In genomic region chr5:1540166-1540565, GRCh38 we compare ENCODE assay signal across 1 cellular context.
TF ChIP-seq lines count a peak whose summit lies in the region.

No MANE protein-coding gene starts in this region.

TF ChIP-seq in H1, 55 proteins besides CTCF, POLR2A, EP300 and RAD21:
- no peak for TF ChIP-seq JUND (IDR thresholded peaks at IDR 0.05; ENCODE audit: low read length)
- no peak for TF ChIP-seq SIN3A (conservative IDR thresholded peaks at IDR 0.05 in 1 of 2, IDR thresholded peaks at IDR 0.05 in 1 of 2; ENCODE audit: low read depth in 1 of 2, low read length in 2 of 2)
- TF ChIP-seq CEBPB (IDR thresholded peaks at IDR 0.05; ENCODE audit: low read depth, low read length), result no peak
- no peak for TF ChIP-seq SRF (IDR thresholded peaks at IDR 0.05; ENCODE audit: low read depth, low read length)
- no peak for TF ChIP-seq NANOG (IDR thresholded peaks at IDR 0.05; ENCODE audit: insufficient read depth, low read depth, low read length, poor library complexity, severe bottlenecking)
- no peak for TF ChIP-seq EZH2 (IDR thresholded peaks at IDR 0.05; ENCODE audit: low read depth, low read length, severe bottlenecking)
- TF ChIP-seq GTF2F1 (IDR thresholded peaks at IDR 0.05; ENCODE audit: borderline replicate concordance, low read depth, low read length), result no peak
- no peak for TF ChIP-seq BRCA1 (IDR thresholded peaks at IDR 0.05; ENCODE audit: low read depth, low read length)
- no peak for TF ChIP-seq RBBP5 (IDR thresholded peaks at IDR 0.05; ENCODE audit: borderline replicate concordance, low read depth, low read length)
- TF ChIP-seq CHD1 (IDR thresholded peaks at IDR 0.05; ENCODE audit: low read depth, low read length), result no peak
- TF ChIP-seq USF2 (IDR thresholded peaks at IDR 0.05; ENCODE audit: low read length), result no peak
- TF ChIP-seq TAF1 (IDR thresholded peaks at IDR 0.05; ENCODE audit: low read depth, low read length), result no peak
TF ChIP-seq in H1: peak in this region for 0.
